Comparison of ENCODE assay signal across 16 cellular contexts in the genomic region with DNA sequence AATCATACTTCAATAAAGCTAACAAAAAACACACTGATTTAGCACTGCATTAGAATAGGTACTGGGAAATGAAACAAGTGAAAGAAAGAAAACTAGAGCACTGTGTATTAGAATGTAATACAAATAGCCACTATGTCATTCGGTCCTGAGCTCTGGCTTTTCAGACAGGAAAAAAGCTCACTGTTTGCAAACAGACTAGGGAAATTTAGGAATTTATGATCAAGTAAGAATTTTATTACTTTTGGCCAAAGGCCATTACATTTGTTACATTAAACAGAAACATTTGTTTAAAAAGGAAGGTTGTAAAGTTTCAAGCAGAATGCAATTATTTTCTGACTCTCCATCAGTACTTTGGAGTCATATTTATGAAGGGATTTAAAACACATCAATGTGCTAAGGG.
"Had no signal": no experiment of that assay in that cellular context is flagged by ENCODE, and none has a peak within 500 bp of the region (broad histone marks: within the 10 kb centered on the region; RNA-seq: fewer than 3 reads in every experiment).

No MANE protein-coding gene starts in this region.

- H3K9me3 ChIP-seq: esophagus muscularis mucosa had no signal

- H3K36me3 ChIP-seq: cardiac muscle cell, esophagus muscularis mucosa had no signal

- H3K27me3 ChIP-seq: cardiac muscle cell, esophagus muscularis mucosa had no signal

- H3K27ac ChIP-seq: cardiac muscle cell, esophagus muscularis mucosa had no signal

- DNase-seq: activated CD4-positive, alpha-beta memory T cell treated with anti-CD3 and anti-CD28 coated beads for 36 hours; activated CD4-positive, alpha-beta T cell treated with anti-CD3 and anti-CD28 coated beads for 1 hour; activated CD8-positive, alpha-beta memory T cell treated with anti-CD3 and anti-CD28 coated beads, Interleukin-2, amount 10 ng/mL, durations not matched to agents 7 days and 5 days; activated naive CD4-positive, alpha-beta T cell treated with anti-CD3 and anti-CD28 coated beads, Interleukin-2, amount 50 U/mL, for 16 hours; activated T-cell treated with anti-CD3 and anti-CD28 coated beads, Interleukin-2, amount 50 U/mL, for 1 hour; foreskin melanocyte; kidney glomerular epithelial cell; nucleus accumbens; right cardiac atrium; stimulated activated CD4-positive, alpha-beta T cell treated with anti-CD3 and anti-CD28 coated beads, Interleukin-4, amount 100 ng/mL, for 4 hours; stimulated activated CD8-positive, alpha-beta memory T cell treated with anti-CD3 and anti-CD28 coated beads, Interleukin-4, amount 100 ng/mL, for 48 hours; stimulated activated naive CD4-positive, alpha-beta T cell treated with Interleukin-2 at 50 U/mL for 16 hours; T-helper 1 cell had no signal

- H3K4me2 ChIP-seq: smooth muscle cell had no signal

- H3K4me3 ChIP-seq: cardiac muscle cell, esophagus muscularis mucosa, smooth muscle cell had no signal

- ATAC-seq: activated CD8-positive, alpha-beta memory T cell treated with anti-CD3 and anti-CD28 coated beads, Interleukin-2, amount 10 ng/mL, durations not matched to agents 7 days and 5 days; right cardiac atrium had no signal
